8 cellular contexts compared by ENCODE assay signal in genomic region chr6:154164397-154164796, GRCh38.
DNase-seq lines count a peak whose midpoint lies in the region; ATAC-seq and TF ChIP-seq lines count a peak whose summit lies in the region.

No MANE protein-coding gene starts in this region.

- no peak overlapping the region for H3K27ac Mint-ChIP-seq in natural killer cell

- ATAC-seq in natural killer cell (no peak), GM21619 (IDR thresholded peaks at IDR 0.05; ENCODE audit: unreplicated experiment) (no peak)

- H3K9me3 Mint-ChIP-seq in natural killer cell, result no peaks in the 10 kb centered on the region

- no peak overlapping the region for H3K4me3 Mint-ChIP-seq in natural killer cell

- H3K4me1 Mint-ChIP-seq in natural killer cell, result peaks cover 31% of the 10 kb centered on the region in 2 donors

- no peak for TF ChIP-seq CTCF in natural killer cell (IDR thresholded peaks at IDR 0.05)

- intact Hi-C loops in natural killer cell (cut with micrococcal nuclease), result no loop called here

- no peaks in the 10 kb centered on the region for H3K27me3 Mint-ChIP-seq in natural killer cell (ENCODE audit: low read depth in 2 of 2)

- DNase-seq in NCI-H446 treated with DMSO at 0.1 percent for 48 hours (lab: John Stamatoyannopoulos, UW) (peak; percentile 1), NCI-H446 (lab: John Stamatoyannopoulos, UW) (no peak), astrocyte of the hippocampus (ENCODE audit: low read depth, low spot score) (peak; percentile 94), iris pigment epithelial cell (ENCODE audit: low read depth) (peak; percentile 85), stromal cell of bone marrow (ENCODE audit: low read depth) (peak; percentile 86), HT-29 (ENCODE audit: low spot score) (no peak), natural killer cell (no peak)

- H3K36me3 Mint-ChIP-seq in natural killer cell, result peaks cover 11% of the 10 kb centered on the region

Comparison
In these comparisons a context has a peak if more than half of its experiments do, and no peak if none do; other contexts are left out.
1. DNase-seq: peak in NCI-H446 treated with DMSO at 0.1 percent for 48 hours (single experiment), astrocyte of the hippocampus (single experiment), iris pigment epithelial cell (single experiment) and stromal cell of bone marrow (single experiment); none in NCI-H446 (0 of 2), HT-29 (single experiment) and natural killer cell (single experiment).